8 cellular contexts compared by ENCODE assay signal in the genomic region with DNA sequence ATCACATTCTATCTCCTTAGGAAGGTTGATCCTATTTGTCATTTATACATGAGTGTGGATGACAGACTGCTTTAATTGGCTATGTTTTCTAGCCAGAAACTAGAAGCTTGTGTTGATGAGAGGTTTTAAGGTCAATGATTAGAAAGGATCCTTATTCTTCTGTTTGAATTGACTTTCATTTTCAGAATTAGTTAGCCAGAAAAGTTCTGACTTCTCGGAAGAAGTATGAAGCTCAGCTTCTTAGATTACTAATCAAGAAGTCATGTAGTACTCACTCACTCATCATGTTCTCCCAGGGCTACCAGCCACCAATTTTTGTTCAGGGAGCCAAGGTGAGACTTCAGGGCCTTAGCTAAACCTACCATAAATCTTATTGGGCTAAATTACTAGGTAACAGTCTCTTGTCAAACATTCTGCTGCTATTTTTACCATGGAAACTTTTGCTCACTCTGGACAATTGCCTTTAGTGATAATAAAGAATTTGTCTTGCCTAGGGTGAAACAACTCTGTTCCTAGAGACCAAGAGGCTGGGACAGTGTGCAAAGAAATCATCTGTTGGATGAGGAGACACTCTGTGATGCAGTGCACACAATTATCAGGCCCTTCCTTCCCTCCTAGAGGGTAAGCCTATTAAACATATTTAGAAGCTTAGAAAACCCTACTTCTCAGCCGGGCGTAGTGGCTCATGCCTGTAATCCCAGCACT.
DNase-seq lines count a peak whose midpoint lies in the region; ATAC-seq lines count a peak whose summit lies in the region.

No MANE protein-coding gene starts in this region.

- H3K36me3 Mint-ChIP-seq in stimulated activated naive CD8-positive, alpha-beta T cell treated with anti-CD3 and anti-CD28 coated beads, Interleukin-15, Interleukin-2, amounts not matched to agents 100 ng/mL and 50 ng/mL, for 24 hours (ENCODE audit: low read depth) = peaks cover 17% of the 10 kb centered on the region

- no peaks in the 10 kb centered on the region for H3K9me3 Mint-ChIP-seq in stimulated activated naive CD8-positive, alpha-beta T cell treated with anti-CD3 and anti-CD28 coated beads, Interleukin-15, Interleukin-2, amounts not matched to agents 100 ng/mL and 50 ng/mL, for 24 hours

- H3K27me3 Mint-ChIP-seq in stimulated activated naive CD8-positive, alpha-beta T cell treated with anti-CD3 and anti-CD28 coated beads, Interleukin-15, Interleukin-2, amounts not matched to agents 100 ng/mL and 50 ng/mL, for 24 hours = no peaks in the 10 kb centered on the region

- peaks cover 32% of the 10 kb centered on the region for H3K4me1 Mint-ChIP-seq in stimulated activated naive CD8-positive, alpha-beta T cell treated with anti-CD3 and anti-CD28 coated beads, Interleukin-15, Interleukin-2, amounts not matched to agents 100 ng/mL and 50 ng/mL, for 24 hours (ENCODE audit: low read depth)

- H3K4me3 Mint-ChIP-seq in stimulated activated naive CD8-positive, alpha-beta T cell treated with anti-CD3 and anti-CD28 coated beads, Interleukin-15, Interleukin-2, amounts not matched to agents 100 ng/mL and 50 ng/mL, for 24 hours = peak overlapping the region; percentile 45

- peak; percentile 78 for ATAC-seq in HG03066 (IDR thresholded peaks at IDR 0.05; ENCODE audit: low read depth, unreplicated experiment)

- peak; percentile 67 for DNase-seq in activated effector memory CD4-positive, alpha-beta T cell treated with anti-CD3 and anti-CD28 coated beads, Interleukin-2, amount 50 U/mL, for 16 hours
- DNase-seq in activated effector memory CD4-positive, alpha-beta T cell treated with Interleukin-2 at 50 U/mL for 16 hours = no peak
- DNase-seq in activated naive CD4-positive, alpha-beta T cell treated with anti-CD3 and anti-CD28 coated beads, Interleukin-2, amount 50 U/mL, for 16 hours = peak; percentile 28
- DNase-seq in germinal center (ENCODE audit: low spot score) (no peak), retina (no peak)
- DNase-seq in activated CD8-positive, alpha-beta memory T cell treated with anti-CD3 and anti-CD28 coated beads for 24 hours = no peak

- peak overlapping the region; percentile 84 for H3K27ac Mint-ChIP-seq in stimulated activated naive CD8-positive, alpha-beta T cell treated with anti-CD3 and anti-CD28 coated beads, Interleukin-15, Interleukin-2, amounts not matched to agents 100 ng/mL and 50 ng/mL, for 24 hours

Comparison
In these comparisons a context has a peak if more than half of its experiments do, and no peak if none do; other contexts are left out.
1. DNase-seq: peak in activated effector memory CD4-positive, alpha-beta T cell treated with anti-CD3 and anti-CD28 coated beads, Interleukin-2, amount 50 U/mL, for 16 hours (single experiment) and activated naive CD4-positive, alpha-beta T cell treated with anti-CD3 and anti-CD28 coated beads, Interleukin-2, amount 50 U/mL, for 16 hours (single experiment); none in activated effector memory CD4-positive, alpha-beta T cell treated with Interleukin-2 at 50 U/mL for 16 hours (single experiment), germinal center (single experiment), activated CD8-positive, alpha-beta memory T cell treated with anti-CD3 and anti-CD28 coated beads for 24 hours (single experiment) and retina (single experiment).